21 cellular contexts compared by ENCODE assay signal in genomic region chr2:193869564-193869963, GRCh38.
"Had no signal": no experiment of that assay in that cellular context is flagged by ENCODE, and none has a peak within 500 bp of the region (broad histone marks: within the 10 kb centered on the region; RNA-seq: fewer than 3 reads in every experiment).

No MANE protein-coding gene starts in this region.

- ATAC-seq: activated CD4-positive, CD25-positive, alpha-beta regulatory T cell treated with anti-CD3 and anti-CD28 coated beads, Interleukin-2, amount 50 U/mL, for 24 hours; activated CD8-positive, alpha-beta memory T cell treated with anti-CD3 and anti-CD28 coated beads, Interleukin-2, amount 10 ng/mL, durations not matched to agents 7 days and 5 days; activated CD8-positive, alpha-beta T cell treated with anti-CD3 and anti-CD28 coated beads for 36 hours; body of pancreas; heart right ventricle; natural killer cell; stimulated activated naive B cell treated with anti-CD40 and anti-IgM and Interleukin-4, amounts not matched to agents 10 μg/mL and 1 μg/mL and 100 μg/mL, for 72 hours had no signal

- H3K27me3 Mint-ChIP-seq: activated CD4-positive, alpha-beta T cell treated with anti-CD3 and anti-CD28 coated beads, Interleukin-2, amount 10 ng/mL, durations not matched to agents 24 days and 14 days; activated CD8-positive, alpha-beta memory T cell treated with anti-CD3 and anti-CD28 coated beads, Interleukin-2, amount 10 ng/mL, durations not matched to agents 7 days and 5 days; activated CD8-positive, alpha-beta T cell treated with anti-CD3 and anti-CD28 coated beads for 36 hours; activated naive CD4-positive, alpha-beta T cell treated with anti-CD3 and anti-CD28 coated beads, Interleukin-2, amount 50 U/mL, for 24 hours; dendritic cell treated with granulocyte-macrophage colony-stimulating factor and Interleukin-4, amounts not matched to agents 40 ng/mL and 50 ng/mL, for 4 days; stimulated activated naive B cell treated with anti-CD40 and anti-IgM and Interleukin-4, amounts not matched to agents 10 μg/mL and 1 μg/mL and 100 μg/mL, for 72 hours had no signal

- H3K9me3 Mint-ChIP-seq: activated CD4-positive, alpha-beta T cell treated with anti-CD3 and anti-CD28 coated beads, Interleukin-2, amount 10 ng/mL, durations not matched to agents 24 days and 14 days had no signal

- H3K4me1 Mint-ChIP-seq: activated CD4-positive, alpha-beta T cell treated with anti-CD3 and anti-CD28 coated beads, Interleukin-2, amount 10 ng/mL, durations not matched to agents 24 days and 14 days; activated CD8-positive, alpha-beta memory T cell treated with anti-CD3 and anti-CD28 coated beads, Interleukin-2, amount 10 ng/mL, durations not matched to agents 7 days and 5 days; activated naive CD4-positive, alpha-beta T cell treated with anti-CD3 and anti-CD28 coated beads, Interleukin-2, amount 50 U/mL, for 24 hours; natural killer cell; stimulated activated naive B cell treated with anti-CD40 and anti-IgM and Interleukin-4, amounts not matched to agents 10 μg/mL and 1 μg/mL and 100 μg/mL, for 72 hours had no signal

- H3K4me3 Mint-ChIP-seq: activated CD4-positive, alpha-beta T cell treated with anti-CD3 and anti-CD28 coated beads, Interleukin-2, amount 10 ng/mL, durations not matched to agents 24 days and 14 days; activated CD8-positive, alpha-beta memory T cell treated with anti-CD3 and anti-CD28 coated beads, Interleukin-2, amount 10 ng/mL, durations not matched to agents 7 days and 5 days; activated CD8-positive, alpha-beta T cell treated with anti-CD3 and anti-CD28 coated beads for 36 hours; activated naive CD4-positive, alpha-beta T cell treated with anti-CD3 and anti-CD28 coated beads, Interleukin-2, amount 50 U/mL, for 24 hours; dendritic cell treated with granulocyte-macrophage colony-stimulating factor and Interleukin-4, amounts not matched to agents 40 ng/mL and 50 ng/mL, for 4 days; natural killer cell; stimulated activated naive B cell treated with anti-CD40 and anti-IgM and Interleukin-4, amounts not matched to agents 10 μg/mL and 1 μg/mL and 100 μg/mL, for 72 hours had no signal

- DNase-seq: activated CD4-positive, alpha-beta T cell treated with anti-CD3 and anti-CD28 coated beads, Interleukin-2, amount 10 ng/mL, durations not matched to agents 24 days and 14 days; activated CD8-positive, alpha-beta memory T cell treated with anti-CD3 and anti-CD28 coated beads, Interleukin-2, amount 10 ng/mL, durations not matched to agents 7 days and 5 days; activated CD8-positive, alpha-beta T cell treated with anti-CD3 and anti-CD28 coated beads for 36 hours; activated effector memory CD4-positive, alpha-beta T cell treated with anti-CD3 and anti-CD28 coated beads, Interleukin-2, amount 50 U/mL, for 16 hours; activated T-cell treated with anti-CD3 and anti-CD28 coated beads for 4 hours; body of pancreas; effector CD4-positive, alpha-beta T cell; erythroblast; heart right ventricle; islet precursor cell; left cardiac atrium; midbrain; natural killer cell; ovary; stimulated activated CD4-positive, alpha-beta T cell treated with anti-CD3 and anti-CD28 coated beads, Interleukin-2, amount 100 ng/mL, for 48 hours; stimulated activated CD8-positive, alpha-beta memory T cell treated with anti-CD3 and anti-CD28 coated beads, Interleukin-4, amount 100 ng/mL, for 48 hours; stimulated activated naive B cell treated with anti-CD40 and anti-IgM and Interleukin-4, amounts not matched to agents 10 μg/mL and 1 μg/mL and 100 μg/mL, for 72 hours; testis had no signal

- H3K36me3 Mint-ChIP-seq: activated CD8-positive, alpha-beta memory T cell treated with anti-CD3 and anti-CD28 coated beads, Interleukin-2, amount 10 ng/mL, durations not matched to agents 7 days and 5 days; activated naive CD4-positive, alpha-beta T cell treated with anti-CD3 and anti-CD28 coated beads, Interleukin-2, amount 50 U/mL, for 24 hours; stimulated activated naive B cell treated with anti-CD40 and anti-IgM and Interleukin-4, amounts not matched to agents 10 μg/mL and 1 μg/mL and 100 μg/mL, for 72 hours had no signal

- H3K27ac Mint-ChIP-seq: activated CD4-positive, alpha-beta T cell treated with anti-CD3 and anti-CD28 coated beads, Interleukin-2, amount 10 ng/mL, durations not matched to agents 24 days and 14 days; activated CD8-positive, alpha-beta memory T cell treated with anti-CD3 and anti-CD28 coated beads, Interleukin-2, amount 10 ng/mL, durations not matched to agents 7 days and 5 days; activated CD8-positive, alpha-beta T cell treated with anti-CD3 and anti-CD28 coated beads for 36 hours; activated naive CD4-positive, alpha-beta T cell treated with anti-CD3 and anti-CD28 coated beads, Interleukin-2, amount 50 U/mL, for 24 hours; dendritic cell treated with granulocyte-macrophage colony-stimulating factor and Interleukin-4, amounts not matched to agents 40 ng/mL and 50 ng/mL, for 4 days; natural killer cell; stimulated activated naive B cell treated with anti-CD40 and anti-IgM and Interleukin-4, amounts not matched to agents 10 μg/mL and 1 μg/mL and 100 μg/mL, for 72 hours had no signal
